24 cellular contexts compared by ENCODE assay signal in genomic region chr20:25279403-25279802, GRCh38. TPM values are rescaled to one million over a fixed set of nuclear protein-coding genes. Genes with fewer than 3 reads are reported as not detected.
A peak's percentile ranks its signal among the peaks of the same experiment; 100 is the strongest.
DNase-seq lines count a peak whose midpoint lies in the region; ATAC-seq, FAIRE-seq and TF ChIP-seq lines count a peak whose summit lies in the region.
"Had no signal": no experiment of that assay in that cellular context is flagged by ENCODE, and none has a peak within 500 bp of the region (broad histone marks: within the 10 kb centered on the region; RNA-seq: fewer than 3 reads in every experiment).

No MANE protein-coding gene starts in this region.

- no peak overlapping the region for H2AFZ ChIP-seq in keratinocyte (ENCODE audit: control insufficient read depth, low read length)

- H3K36me3 ChIP-seq in keratinocyte (ENCODE audit: control insufficient read depth in 2 of 2, extremely low read depth in 1 of 2, insufficient read depth in 2 of 2, low read length in 2 of 2), result peaks cover 71 to 82% of the 10 kb centered on the region in 2 experiments
- H3K36me3 ChIP-seq in stomach, result peaks cover 74 to 100% (median 100%) of the 10 kb centered on the region in 4 donors

- no peaks in the 10 kb centered on the region for H3K4me1 ChIP-seq in keratinocyte (ENCODE audit: control insufficient read depth, extremely low read depth, insufficient read depth, low read length)
- peaks cover 0 to 10% (median 3%) of the 10 kb centered on the region in 4 donors for H3K4me1 ChIP-seq in stomach
- H3K4me1 ChIP-seq: Caco-2, upper lobe of left lung had no signal

- H3K4me1 Mint-ChIP-seq in activated T-cell treated with anti-CD3 and anti-CD28 coated beads, Interleukin-2, amount 50 U/mL, for 4 hours (ENCODE audit: low read depth), result no peaks in the 10 kb centered on the region
- H3K4me1 Mint-ChIP-seq: activated naive CD8-positive, alpha-beta T cell treated with anti-CD3 and anti-CD28 coated beads for 36 hours; mesothelial cell of epicardium; nephron progenitor cell had no signal

- no peaks in the 10 kb centered on the region for H3K9me1 ChIP-seq in keratinocyte (ENCODE audit: control insufficient read depth, extremely low read depth, insufficient read depth, low read length)

- H3K4me3 Mint-ChIP-seq in activated T-cell treated with anti-CD3 and anti-CD28 coated beads, Interleukin-2, amount 50 U/mL, for 4 hours, result no peak overlapping the region
- H3K4me3 Mint-ChIP-seq: activated naive CD8-positive, alpha-beta T cell treated with anti-CD3 and anti-CD28 coated beads for 36 hours; dendritic cell treated with granulocyte-macrophage colony-stimulating factor and Interleukin-4, amounts not matched to agents 40 ng/mL and 50 ng/mL, for 4 days; mesothelial cell of epicardium; nephron progenitor cell; stimulated activated naive CD8-positive, alpha-beta T cell treated with anti-CD3 and anti-CD28 coated beads, Interleukin-15, Interleukin-2, amounts not matched to agents 100 ng/mL and 50 ng/mL, for 24 hours had no signal

- H3K9me3 Mint-ChIP-seq in activated T-cell treated with anti-CD3 and anti-CD28 coated beads, Interleukin-2, amount 50 U/mL, for 4 hours, result no peaks in the 10 kb centered on the region
- H3K9me3 Mint-ChIP-seq: activated naive CD8-positive, alpha-beta T cell treated with anti-CD3 and anti-CD28 coated beads for 36 hours; dendritic cell treated with granulocyte-macrophage colony-stimulating factor and Interleukin-4, amounts not matched to agents 40 ng/mL and 50 ng/mL, for 4 days; mesothelial cell of epicardium; nephron progenitor cell; stimulated activated naive CD8-positive, alpha-beta T cell treated with anti-CD3 and anti-CD28 coated beads, Interleukin-15, Interleukin-2, amounts not matched to agents 100 ng/mL and 50 ng/mL, for 24 hours had no signal

- FAIRE-seq in keratinocyte (lab: Jason Lieb, UNC), result peak; percentile 74
- FAIRE-seq: endothelial cell of umbilical vein, frontal cortex, small intestine had no signal

- intact Hi-C loops in stomach (cut with DNase I; ENCODE audit: low total_unique reads), result no loop called here

- no peaks in the 10 kb centered on the region for H3K9me3 ChIP-seq in keratinocyte (ENCODE audit: control insufficient read depth, low read depth, low read length)
- no peaks in the 10 kb centered on the region for H3K9me3 ChIP-seq in stomach
- H3K9me3 ChIP-seq: breast epithelium, Caco-2, upper lobe of left lung had no signal

- no peak for TF ChIP-seq POLR2A in stomach (IDR thresholded peaks at IDR 0.05)

- no peak overlapping the region for H3K27ac ChIP-seq in keratinocyte (ENCODE audit: control insufficient read depth, insufficient read depth, low read length)
- peak overlapping the region in 3 of 5 donors; percentile 34 to 51 (median 34) for H3K27ac ChIP-seq in stomach
- H3K27ac ChIP-seq: upper lobe of left lung had no signal

- TF ChIP-seq CTCF in keratinocyte (optimal IDR thresholded peaks at IDR 0.05 in 1 of 3, IDR thresholded peaks at IDR 0.05 in 1 of 3, conservative IDR thresholded peaks at IDR 0.05 in 1 of 3; ENCODE audit: extremely low read depth in 1 of 3, insufficient read depth in 2 of 3, low read length in 3 of 3) (no peak), stomach (IDR thresholded peaks at IDR 0.05) (no peak)

- H4K20me1 ChIP-seq in keratinocyte (ENCODE audit: control insufficient read depth, extremely low read depth, insufficient read depth, low read length), result no peaks in the 10 kb centered on the region

- no peak overlapping the region for H3K4me2 ChIP-seq in keratinocyte (ENCODE audit: control insufficient read depth, extremely low read depth, insufficient read depth, low read depth, low read length)

- ATAC-seq in activated T-cell treated with anti-CD3 and anti-CD28 coated beads, Interleukin-2, amount 50 U/mL, for 4 hours, result no peak
- no peak for ATAC-seq in HG03378 (IDR thresholded peaks at IDR 0.05; ENCODE audit: unreplicated experiment)
- ATAC-seq: HCT116 had no signal

- 67 to 80% (median 74%) methylated on average over 9 of the region's 9 CpGs for WGBS in stomach, 5 donors

- no peaks in the 10 kb centered on the region for H3K27me3 ChIP-seq in keratinocyte (ENCODE audit: control insufficient read depth, extremely low read depth, insufficient read depth, low read length)
- no peaks in the 10 kb centered on the region for H3K27me3 ChIP-seq in stomach
- H3K27me3 ChIP-seq: breast epithelium, upper lobe of left lung had no signal

- TF ChIP-seq EP300 in stomach (IDR thresholded peaks at IDR 0.05), result no peak

- H3K4me3 ChIP-seq in keratinocyte (ENCODE audit: control insufficient read depth in 2 of 3, extremely low read depth in 1 of 3, insufficient read depth in 2 of 3, low read depth in 1 of 3, low read length in 3 of 3) (no peak overlapping the region), stomach (no peak overlapping the region)
- H3K4me3 ChIP-seq: breast epithelium, upper lobe of left lung had no signal

- H3K79me2 ChIP-seq in keratinocyte (ENCODE audit: control insufficient read depth, insufficient read depth, low read length), result peaks cover 3% of the 10 kb centered on the region

- DNase-seq in DMS53 (lab: John Stamatoyannopoulos, UW) (peak; percentile 70), DMS53 treated with DMSO at 0.1 percent for 48 hours (lab: John Stamatoyannopoulos, UW; ENCODE audit: unreplicated experiment) (no peak), amniotic epithelial cell (ENCODE audit: low read depth) (peak; percentile 15), keratinocyte (ENCODE audit: low read depth, low spot score) (no peak), stomach (no peak), superior temporal gyrus (ENCODE audit: extremely low spot score) (no peak)
- no peak for DNase-seq in activated T-cell treated with anti-CD3 and anti-CD28 coated beads, Interleukin-2, amount 50 U/mL, for 4 hours
- DNase-seq: 8988T; activated CD4-positive, alpha-beta T cell treated with anti-CD3 and anti-CD28 coated beads for 4 hours; activated naive CD8-positive, alpha-beta T cell treated with anti-CD3 and anti-CD28 coated beads for 36 hours; NCI-H2107; nephron progenitor cell; small intestine; stimulated activated CD4-positive, alpha-beta T cell treated with anti-CD3 and anti-CD28 coated beads, Interleukin-4, amount 100 ng/mL, for 24 hours; upper lobe of left lung had no signal

- H3K9ac ChIP-seq in keratinocyte (ENCODE audit: control insufficient read depth, extremely low read depth, insufficient read depth, low read length), result no peak overlapping the region

- dilution Hi-C loops in keratinocyte (cut with MboI; ENCODE audit: extremely low pct_ligation_motif_present, low sequenced_read_pairs), result no loop called here

- no peaks in the 10 kb centered on the region for H3K27me3 Mint-ChIP-seq in activated T-cell treated with anti-CD3 and anti-CD28 coated beads, Interleukin-2, amount 50 U/mL, for 4 hours (ENCODE audit: low read depth)
- H3K27me3 Mint-ChIP-seq: activated naive CD8-positive, alpha-beta T cell treated with anti-CD3 and anti-CD28 coated beads for 36 hours; dendritic cell treated with granulocyte-macrophage colony-stimulating factor and Interleukin-4, amounts not matched to agents 40 ng/mL and 50 ng/mL, for 4 days; stimulated activated naive CD8-positive, alpha-beta T cell treated with anti-CD3 and anti-CD28 coated beads, Interleukin-15, Interleukin-2, amounts not matched to agents 100 ng/mL and 50 ng/mL, for 24 hours had no signal

- H3K36me3 Mint-ChIP-seq in activated T-cell treated with anti-CD3 and anti-CD28 coated beads, Interleukin-2, amount 50 U/mL, for 4 hours (ENCODE audit: insufficient read depth), result peaks cover 12% of the 10 kb centered on the region

RNA-seq across cellular contexts. Expression of gene PYGB, which starts 31.5 kb away (rescaled TPM):
- polyA plus RNA-seq in keratinocyte (78.3 to 135 TPM (median 100 TPM) in 3 replicates), stomach (10 to 100 TPM; 23.1 to 34.0 (median 28.8) TPM)
- 73.7 TPM for polyA plus RNA-seq in keratinocyte (2011; ENCODE audit: low read depth)
- 67.6 and 112 TPM in 2 replicates for polyA plus RNA-seq in keratinocyte (2011; cell fraction: cytosol; rRNA removed)
- 224 and 265 TPM in 2 replicates for polyA plus RNA-seq in keratinocyte (2011; cell fraction: nucleus; rRNA removed)
- 159 and 171 TPM in 2 replicates for polyA plus RNA-seq in keratinocyte (2012; ENCODE audit: low replicate concordance)
- polyA minus RNA-seq in keratinocyte, result 137 to 269 TPM (median 175 TPM) in 3 replicates
- 166 TPM for polyA minus RNA-seq in keratinocyte (2011; cell fraction: cytosol; rRNA and poly(A)+ RNA removed)
- polyA minus RNA-seq in keratinocyte (2011; cell fraction: nucleus; rRNA and poly(A)+ RNA removed), result 137 and 167 TPM in 2 replicates
- 100 to 1,000 TPM in 2 of 5 donors, 10 to 100 TPM in 3; 34.4 to 116 (median 78.8) TPM for total RNA-seq in stomach
- total RNA-seq in activated T-cell treated with anti-CD3 and anti-CD28 coated beads, Interleukin-2, amount 50 U/mL, for 4 hours, result 10 to 100 TPM; 32.5 to 37.6 (median 34.6) TPM

Comparison
In these comparisons a context has a peak if more than half of its experiments do, and no peak if none do; other contexts are left out.
1. DNase-seq: peak in DMS53 (single experiment) and amniotic epithelial cell (single experiment); none in DMS53 treated with DMSO at 0.1 percent for 48 hours (single experiment), keratinocyte (single experiment), stomach (single experiment), activated T-cell treated with anti-CD3 and anti-CD28 coated beads, Interleukin-2, amount 50 U/mL, for 4 hours (single experiment) and superior temporal gyrus (single experiment).